Comparison of ENCODE assay signal across 21 cellular contexts in the genomic region with DNA sequence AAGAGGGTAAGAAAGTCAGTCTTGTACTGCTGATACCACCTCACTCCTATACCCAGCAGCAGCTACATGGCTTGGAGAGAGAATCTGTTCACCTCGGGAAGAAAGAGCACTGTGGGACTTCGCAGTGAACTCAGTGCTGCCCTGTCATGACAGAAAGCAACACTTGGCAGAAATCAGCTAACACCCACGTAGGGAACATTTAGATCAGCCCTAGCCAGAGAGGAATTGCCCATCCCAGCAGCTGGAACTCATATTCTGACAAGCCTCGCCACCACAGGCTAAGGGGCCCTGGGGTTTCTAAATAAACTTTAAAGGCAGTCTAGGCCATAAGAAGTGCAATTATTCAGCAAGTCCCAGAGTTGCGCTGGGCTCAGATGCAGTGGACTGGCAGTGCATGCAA.
"Had no signal": no experiment of that assay in that cellular context is flagged by ENCODE, and none has a peak within 500 bp of the region (broad histone marks: within the 10 kb centered on the region; RNA-seq: fewer than 3 reads in every experiment).

No MANE protein-coding gene starts in this region.

- H3K4me3 Mint-ChIP-seq: memory B cell, mesothelial cell of epicardium, natural killer cell, neural crest cell had no signal

- H3K27me3 ChIP-seq: dorsolateral prefrontal cortex, pancreas, stomach, transverse colon had no signal

- H3K36me3 ChIP-seq: pancreas, stomach, thoracic aorta, transverse colon had no signal

- H3K9me3 Mint-ChIP-seq: neural crest cell had no signal

- ATAC-seq: esophagus mucosa, left lobe of liver, natural killer cell, pancreas, right cardiac atrium had no signal

- DNase-seq: cerebellar nuclear complex; dorsolateral prefrontal cortex; effector CD8-positive, alpha-beta T cell; natural killer cell; nucleus accumbens; pancreas; right cardiac atrium; small intestine; stimulated activated CD4-positive, alpha-beta T cell treated with anti-CD3 and anti-CD28 coated beads, Interleukin-12 subunit alpha, Interleukin-12 subunit beta, amount 100 ng/mL, for 4 hours; stimulated activated naive CD4-positive, alpha-beta T cell; stomach; substantia nigra; transverse colon had no signal

- H3K9me3 ChIP-seq: pancreas, thoracic aorta, transverse colon had no signal

- H3K27ac Mint-ChIP-seq: memory B cell, mesothelial cell of epicardium, natural killer cell, progenitor cell of endocrine pancreas had no signal

- H3K36me3 Mint-ChIP-seq: memory B cell, mesothelial cell of epicardium had no signal

- H3K4me1 Mint-ChIP-seq: memory B cell, mesothelial cell of epicardium, natural killer cell, neural crest cell had no signal

- H3K27ac ChIP-seq: coronary artery, dorsolateral prefrontal cortex, pancreas, stomach, thoracic aorta, transverse colon had no signal

- H3K27me3 Mint-ChIP-seq: memory B cell, progenitor cell of endocrine pancreas had no signal

- H3K4me3 ChIP-seq: coronary artery, dorsolateral prefrontal cortex, pancreas, stomach, thoracic aorta, transverse colon had no signal

- H3K4me1 ChIP-seq: pancreas, stomach, transverse colon had no signal
